Comparison of ENCODE assay signal across 8 cellular contexts in genomic region chr5:147628054-147628895, GRCh38.
DNase-seq lines count a peak whose midpoint lies in the region; ATAC-seq and TF ChIP-seq lines count a peak whose summit lies in the region.

No MANE protein-coding gene starts in this region.

- H3K27me3 ChIP-seq in DND-41 (ENCODE audit: insufficient read depth, low read length, poor library complexity) (peaks cover 6% of the 10 kb centered on the region), stomach (no peaks in the 10 kb centered on the region)

- no peak overlapping the region for H3K4me2 ChIP-seq in DND-41 (ENCODE audit: insufficient read depth, low read length)

- TF ChIP-seq EP300 in stomach (IDR thresholded peaks at IDR 0.05) = no peak

- H3K9me3 Mint-ChIP-seq in activated CD8-positive, alpha-beta memory T cell treated with anti-CD3 and anti-CD28 coated beads, Interleukin-2, amount 10 ng/mL, durations not matched to agents 7 days and 5 days (ENCODE audit: low read depth) = no peaks in the 10 kb centered on the region

- TF ChIP-seq CTCF in DND-41 (IDR thresholded peaks at IDR 0.05; ENCODE audit: borderline replicate concordance, extremely low read depth, low read length, poor library complexity, severe bottlenecking) = peak; percentile 78
- TF ChIP-seq CTCF in epithelial cell of esophagus (IDR thresholded peaks at IDR 0.05; ENCODE audit: insufficient read depth, low read depth, low read length, missing control alignments) = peak; percentile 89
- peak in 5 of 7 experiments; percentile 35 to 81 (median 68) for TF ChIP-seq CTCF in stomach (IDR thresholded peaks at IDR 0.05)

- H3K36me3 Mint-ChIP-seq in activated CD8-positive, alpha-beta memory T cell treated with anti-CD3 and anti-CD28 coated beads, Interleukin-2, amount 10 ng/mL, durations not matched to agents 7 days and 5 days = no peaks in the 10 kb centered on the region

- DNase-seq in DND-41 = peak; percentile 45
- DNase-seq in HS-27A (ENCODE audit: low read depth) = peak; percentile 22
- peak; percentile 92 for DNase-seq in NCI-H82 (lab: John Stamatoyannopoulos, UW)
- peak; percentile 68 for DNase-seq in activated CD8-positive, alpha-beta memory T cell treated with anti-CD3 and anti-CD28 coated beads, Interleukin-2, amount 10 ng/mL, durations not matched to agents 7 days and 5 days
- peak; percentile 69 for DNase-seq in epithelial cell of esophagus (ENCODE audit: low read depth)
- peak; percentile 77 for DNase-seq in myocyte (ENCODE audit: low read depth)
- peak; percentile 64 for DNase-seq in stomach

- H3K27me3 Mint-ChIP-seq in activated CD8-positive, alpha-beta memory T cell treated with anti-CD3 and anti-CD28 coated beads, Interleukin-2, amount 10 ng/mL, durations not matched to agents 7 days and 5 days = no peaks in the 10 kb centered on the region

- intact Hi-C loops in stomach (cut with DNase I; ENCODE audit: low total_unique reads) = loop anchor here (10.0 kb wide), 1 partner anchor 197 kb away; no protein-coding TSS in a partner anchor

- no peaks in the 10 kb centered on the region for H3K79me2 ChIP-seq in DND-41 (ENCODE audit: insufficient read depth, low read length)

- H3K36me3 ChIP-seq in DND-41 (ENCODE audit: insufficient read depth, low read length) = no peaks in the 10 kb centered on the region
- H3K36me3 ChIP-seq in stomach = no peaks in the 10 kb centered on the region

- no peak overlapping the region for H3K4me3 Mint-ChIP-seq in activated CD8-positive, alpha-beta memory T cell treated with anti-CD3 and anti-CD28 coated beads, Interleukin-2, amount 10 ng/mL, durations not matched to agents 7 days and 5 days

- H3K27ac ChIP-seq in DND-41 (ENCODE audit: low read length) (no peak overlapping the region), stomach (no peak overlapping the region)

- H3K27ac Mint-ChIP-seq in activated CD8-positive, alpha-beta memory T cell treated with anti-CD3 and anti-CD28 coated beads, Interleukin-2, amount 10 ng/mL, durations not matched to agents 7 days and 5 days = no peak overlapping the region

- no peaks in the 10 kb centered on the region for H4K20me1 ChIP-seq in DND-41 (ENCODE audit: insufficient read depth, low read length)

- no peaks in the 10 kb centered on the region for H3K4me1 Mint-ChIP-seq in activated CD8-positive, alpha-beta memory T cell treated with anti-CD3 and anti-CD28 coated beads, Interleukin-2, amount 10 ng/mL, durations not matched to agents 7 days and 5 days

- ATAC-seq in DND-41 (ENCODE audit: insufficient read depth, low read depth) = peak; percentile 78
- peak; percentile 89 for ATAC-seq in GM21447 (IDR thresholded peaks at IDR 0.05; ENCODE audit: unreplicated experiment)
- peak; percentile 68 for ATAC-seq in activated CD8-positive, alpha-beta memory T cell treated with anti-CD3 and anti-CD28 coated beads, Interleukin-2, amount 10 ng/mL, durations not matched to agents 7 days and 5 days

- no peaks in the 10 kb centered on the region for H3K9me3 ChIP-seq in DND-41 (ENCODE audit: insufficient read depth, low read length, severe bottlenecking)
- no peaks in the 10 kb centered on the region for H3K9me3 ChIP-seq in stomach

- H3K4me1 ChIP-seq in DND-41 (ENCODE audit: insufficient read depth, low read length) (no peaks in the 10 kb centered on the region), stomach (peaks cover 0 to 6% (median 3%) of the 10 kb centered on the region in 4 donors)

- H3K4me3 ChIP-seq in DND-41 (ENCODE audit: low read depth in 1 of 2, low read length in 2 of 2) (no peak overlapping the region), epithelial cell of esophagus (ENCODE audit: low read length) (no peak overlapping the region), stomach (no peak overlapping the region)

- CTCF ChIA-PET in activated CD8-positive, alpha-beta memory T cell treated with anti-CD3 and anti-CD28 coated beads, Interleukin-2, amount 10 ng/mL, durations not matched to agents 7 days and 5 days (lab: Charles Lee) = interaction anchor here (0.7 to 3.1 kb wide), 18 partner anchors 9 to 1103 kb away, joined by 3 to 38 read pairs (median 4); partner anchors contain the start of gene JAKMIP2

- no peak for TF ChIP-seq POLR2A in stomach (IDR thresholded peaks at IDR 0.05)

- no peak overlapping the region for H2AFZ ChIP-seq in DND-41 (ENCODE audit: low read depth, low read length)

- 32 to 47% (median 34%) methylated on average over 8 of the region's 8 CpGs for WGBS in stomach, 5 donors

- H3K9ac ChIP-seq in DND-41 (ENCODE audit: low read depth, low read length) = no peak overlapping the region

Comparison
In these comparisons a context has a peak if more than half of its experiments do, and no peak if none do; other contexts are left out.
1. DNase-seq: peak in every context shown above with its lines; median percentile 92 in NCI-H82; 77 in myocyte; 69 in epithelial cell of esophagus; 68 in activated CD8-positive, alpha-beta memory T cell treated with anti-CD3 and anti-CD28 coated beads, Interleukin-2, amount 10 ng/mL, durations not matched to agents 7 days and 5 days; 64 in stomach; 45 in DND-41; 22 in HS-27A.